In the genomic region with DNA sequence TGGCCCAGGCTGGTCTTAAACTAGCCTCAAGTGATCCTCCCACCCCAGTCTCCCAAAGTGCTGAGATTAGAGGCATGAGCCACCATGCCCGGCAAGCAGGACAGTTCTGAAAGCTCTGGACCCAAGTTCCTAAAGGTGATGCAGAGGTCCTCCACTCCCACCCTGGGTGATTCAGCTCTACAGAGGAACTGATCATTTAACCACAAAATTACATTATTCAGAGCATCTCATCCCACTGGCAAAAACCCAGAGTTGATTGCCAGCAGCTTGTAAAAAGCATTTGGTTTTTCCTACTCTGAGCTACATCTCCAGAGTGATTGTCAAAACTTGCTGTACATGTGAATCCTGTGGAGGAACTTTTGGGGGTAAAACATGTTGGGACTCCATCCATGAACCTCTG, we compare ENCODE assay signal across 20 cellular contexts.
DNase-seq lines count a peak whose midpoint lies in the region; ATAC-seq and TF ChIP-seq lines count a peak whose summit lies in the region.
"Had no signal": no experiment of that assay in that cellular context is flagged by ENCODE, and none has a peak within 500 bp of the region (broad histone marks: within the 10 kb centered on the region; RNA-seq: fewer than 3 reads in every experiment).

No MANE protein-coding gene starts in this region.

- TF ChIP-seq CTCF in AG09319 (IDR thresholded peaks at IDR 0.05; ENCODE audit: low read depth, low read length), result no peak
- TF ChIP-seq CTCF in fibroblast of mammary gland (conservative IDR thresholded peaks at IDR 0.05; ENCODE audit: control insufficient read depth, insufficient read depth, low read depth, low read length), result no peak

- H3K4me3 ChIP-seq in fibroblast of mammary gland (ENCODE audit: control insufficient read depth, low read depth, low read length), result no peak overlapping the region
- H3K4me3 ChIP-seq: heart left ventricle, K562 had no signal

- no peak for ATAC-seq in GM21526 (IDR thresholded peaks at IDR 0.05; ENCODE audit: low FRiP score, unreplicated experiment)
- ATAC-seq: activated CD8-positive, alpha-beta memory T cell treated with anti-CD3 and anti-CD28 coated beads, Interleukin-2, amount 10 ng/mL, durations not matched to agents 7 days and 5 days; HCT116; heart left ventricle; K562 had no signal

- DNase-seq in AG09319 (ENCODE audit: extremely low read depth, low read depth), result peak; percentile 24
- DNase-seq in GM04504 (ENCODE audit: low read depth), result peak; percentile 68
- peak; percentile 66 for DNase-seq in RPMI7951 (ENCODE audit: low read depth)
- DNase-seq in fibroblast of mammary gland (ENCODE audit: low read depth), result peak; percentile 93
- no peak for DNase-seq in SKM-1 treated with dmso at 0.1 percent for 144 hours (lab: John Stamatoyannopoulos, UW; ENCODE audit: unreplicated experiment)
- DNase-seq in NAMALWA (ENCODE audit: low spot score), result no peak
- DNase-seq in activated T-cell treated with anti-CD3 and anti-CD28 coated beads, Interleukin-2, amount 50 U/mL, for 48 hours, result no peak
- DNase-seq: activated CD4-positive, CD25-positive, alpha-beta regulatory T cell; activated CD8-positive, alpha-beta memory T cell treated with anti-CD3 and anti-CD28 coated beads, Interleukin-2, amount 10 ng/mL, durations not matched to agents 7 days and 5 days; activated naive CD4-positive, alpha-beta T cell treated with anti-CD3 and anti-CD28 coated beads, Interleukin-2, amount 10 ng/mL, durations not matched to agents 7 days and 5 days; endodermal cell; heart left ventricle; NCI-H187; NCI-H510A treated with DMSO at 0.1 percent for 48 hours; nucleus accumbens; OCI-M1; stimulated activated naive B cell treated with anti-CD40 and anti-IgM and Interleukin-4, amounts not matched to agents 10 μg/mL and 1 μg/mL and 100 μg/mL, for 72 hours had no signal

Comparison
In these comparisons a context has a peak if more than half of its experiments do, and no peak if none do; other contexts are left out.
1. DNase-seq: peak in AG09319 (single experiment), GM04504 (single experiment), RPMI7951 (single experiment) and fibroblast of mammary gland (single experiment); none in SKM-1 treated with dmso at 0.1 percent for 144 hours (single experiment), NAMALWA (single experiment) and activated T-cell treated with anti-CD3 and anti-CD28 coated beads, Interleukin-2, amount 50 U/mL, for 48 hours (0 of 2).